1 cellular context compared by ENCODE assay signal in genomic region chr6:96015791-96016776, GRCh38.
TF ChIP-seq lines count a peak whose summit lies in the region.

Gene FUT9 (plus strand): TSS chr6:96015974. CDS start chr6:96203156, 187,182 bp downstream.

TF ChIP-seq in WTC11, 78 proteins besides CTCF, POLR2A, EP300 and RAD21 (continued from another document):
- TF ChIP-seq ARID4B (CRISPR knock-in tag; IDR thresholded peaks at IDR 0.05; ENCODE audit: borderline replicate concordance) (0 out of 2 replicates have a peak, but pooled peaks have one; percentile 39), HMGA2 (CRISPR knock-in tag; IDR thresholded peaks at IDR 0.05) (no peak), PREB (CRISPR knock-in tag; IDR thresholded peaks at IDR 0.05; ENCODE audit: borderline replicate concordance) (no peak), SMAD3 (CRISPR knock-in tag; IDR thresholded peaks at IDR 0.05; ENCODE audit: borderline replicate concordance) (no peak), ZBTB43 (CRISPR knock-in tag; IDR thresholded peaks at IDR 0.05) (peak; percentile 44; the same call in 1 of the 2 replicates), FOXP1 (CRISPR knock-in tag; IDR thresholded peaks at IDR 0.05; ENCODE audit: borderline replicate concordance) (no peak), TEAD1 (CRISPR knock-in tag; IDR thresholded peaks at IDR 0.05) (0 out of 2 replicates have a peak, but pooled peaks have one; percentile 37), E2F1 (CRISPR knock-in tag; IDR thresholded peaks at IDR 0.05) (no peak), CDX4 (CRISPR knock-in tag; IDR thresholded peaks at IDR 0.05; ENCODE audit: borderline replicate concordance) (no peak), NFE2L1 (CRISPR knock-in tag; IDR thresholded peaks at IDR 0.05) (no peak), ZNF317 (CRISPR knock-in tag; IDR thresholded peaks at IDR 0.05; ENCODE audit: borderline replicate concordance, low read depth) (no peak), ZSCAN18 (CRISPR knock-in tag; IDR thresholded peaks at IDR 0.05) (no peak), JAZF1 (CRISPR knock-in tag; IDR thresholded peaks at IDR 0.05) (no peak), ZNF423 (CRISPR knock-in tag; IDR thresholded peaks at IDR 0.05) (no peak)
- TF ChIP-seq, protein P1, sequence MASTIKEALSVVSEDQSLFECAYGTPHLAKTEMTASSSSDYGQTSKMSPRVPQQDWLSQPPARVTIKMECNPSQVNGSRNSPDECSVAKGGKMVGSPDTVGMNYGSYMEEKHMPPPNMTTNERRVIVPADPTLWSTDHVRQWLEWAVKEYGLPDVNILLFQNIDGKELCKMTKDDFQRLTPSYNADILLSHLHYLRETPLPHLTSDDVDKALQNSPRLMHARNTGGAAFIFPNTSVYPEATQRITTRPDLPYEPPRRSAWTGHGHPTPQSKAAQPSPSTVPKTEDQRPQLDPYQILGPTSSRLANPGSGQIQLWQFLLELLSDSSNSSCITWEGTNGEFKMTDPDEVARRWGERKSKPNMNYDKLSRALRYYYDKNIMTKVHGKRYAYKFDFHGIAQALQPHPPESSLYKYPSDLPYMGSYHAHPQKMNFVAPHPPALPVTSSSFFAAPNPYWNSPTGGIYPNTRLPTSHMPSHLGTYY (CRISPR knock-in tag; IDR thresholded peaks at IDR 0.05) = no peak
- TF ChIP-seq, protein P2, sequence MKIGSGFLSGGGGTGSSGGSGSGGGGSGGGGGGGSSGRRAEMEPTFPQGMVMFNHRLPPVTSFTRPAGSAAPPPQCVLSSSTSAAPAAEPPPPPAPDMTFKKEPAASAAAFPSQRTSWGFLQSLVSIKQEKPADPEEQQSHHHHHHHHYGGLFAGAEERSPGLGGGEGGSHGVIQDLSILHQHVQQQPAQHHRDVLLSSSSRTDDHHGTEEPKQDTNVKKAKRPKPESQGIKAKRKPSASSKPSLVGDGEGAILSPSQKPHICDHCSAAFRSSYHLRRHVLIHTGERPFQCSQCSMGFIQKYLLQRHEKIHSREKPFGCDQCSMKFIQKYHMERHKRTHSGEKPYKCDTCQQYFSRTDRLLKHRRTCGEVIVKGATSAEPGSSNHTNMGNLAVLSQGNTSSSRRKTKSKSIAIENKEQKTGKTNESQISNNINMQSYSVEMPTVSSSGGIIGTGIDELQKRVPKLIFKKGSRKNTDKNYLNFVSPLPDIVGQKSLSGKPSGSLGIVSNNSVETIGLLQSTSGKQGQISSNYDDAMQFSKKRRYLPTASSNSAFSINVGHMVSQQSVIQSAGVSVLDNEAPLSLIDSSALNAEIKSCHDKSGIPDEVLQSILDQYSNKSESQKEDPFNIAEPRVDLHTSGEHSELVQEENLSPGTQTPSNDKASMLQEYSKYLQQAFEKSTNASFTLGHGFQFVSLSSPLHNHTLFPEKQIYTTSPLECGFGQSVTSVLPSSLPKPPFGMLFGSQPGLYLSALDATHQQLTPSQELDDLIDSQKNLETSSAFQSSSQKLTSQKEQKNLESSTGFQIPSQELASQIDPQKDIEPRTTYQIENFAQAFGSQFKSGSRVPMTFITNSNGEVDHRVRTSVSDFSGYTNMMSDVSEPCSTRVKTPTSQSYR (CRISPR knock-in tag; IDR thresholded peaks at IDR 0.05) = 0 out of 2 replicates have a peak, but pooled peaks have one; percentile 9
